5 cellular contexts compared by ENCODE assay signal in the genomic region with DNA sequence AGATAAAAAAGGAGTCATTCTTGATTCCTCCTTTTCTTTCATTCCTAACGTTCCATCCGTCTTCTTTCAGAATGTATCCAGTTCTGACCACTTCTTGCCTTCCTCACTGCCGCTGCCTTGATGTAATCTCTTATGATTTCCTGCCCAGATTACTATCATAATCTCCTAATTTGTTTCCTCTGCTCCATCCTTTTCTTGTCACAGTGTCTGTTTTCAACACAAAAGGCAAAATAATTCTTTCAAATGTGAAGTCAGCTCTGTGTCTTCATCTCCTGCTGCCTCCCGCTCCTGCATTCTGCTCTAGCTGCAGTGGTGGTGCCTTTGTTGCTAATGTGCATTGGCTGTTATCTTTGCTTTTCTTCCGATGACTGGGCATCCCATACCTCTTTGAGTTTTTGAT.
"Had no signal": no experiment of that assay in that cellular context is flagged by ENCODE, and none has a peak within 500 bp of the region (broad histone marks: within the 10 kb centered on the region; RNA-seq: fewer than 3 reads in every experiment).

No MANE protein-coding gene starts in this region.

- H2AFZ ChIP-seq: GM23338 had no signal

- H3K4me2 ChIP-seq: GM23338 had no signal

- DNase-seq: H9, HCEC 1CT, IMR-90, KBM-7 had no signal

- H3K4me3 ChIP-seq: GM23338 had no signal

- ATAC-seq: GM23338 had no signal
